Comparison of ENCODE assay signal across 22 cellular contexts in genomic region chr21:17083084-17083483, GRCh38.
"Had no signal": no experiment of that assay in that cellular context is flagged by ENCODE, and none has a peak within 500 bp of the region (broad histone marks: within the 10 kb centered on the region; RNA-seq: fewer than 3 reads in every experiment).

No MANE protein-coding gene starts in this region.

- DNase-seq: activated CD4-positive, alpha-beta T cell treated with anti-CD3 and anti-CD28 coated beads for 4 hours; activated CD8-positive, alpha-beta memory T cell treated with anti-CD3 and anti-CD28 coated beads, Interleukin-2, amount 50 U/mL, for 4 hours; activated CD8-positive, alpha-beta T cell treated with anti-CD3 and anti-CD28 coated beads for 36 hours; activated gamma-delta T cell treated with Interleukin-2 at 50 U/mL for 16 hours; activated naive CD4-positive, alpha-beta T cell treated with anti-CD3 and anti-CD28 coated beads, Interleukin-2, amount 50 U/mL, for 16 hours; activated naive CD8-positive, alpha-beta T cell treated with anti-CD3 and anti-CD28 coated beads, Interleukin-2, amount 10 ng/mL, durations not matched to agents 7 days and 5 days; activated T-cell treated with anti-CD3 and anti-CD28 coated beads, Interleukin-2, amount 50 U/mL, for 72 hours; adrenal gland; anterior cingulate cortex; cerebellar nuclear complex; MG63; MV-4-11; NCI-H1092 treated with DMSO at 0.1 percent for 48 hours; NCI-H1417 treated with DMSO at 0.1 percent for 48 hours; NCI-H1694; NCI-H2029; NCI-H2171; NCI-H2227 treated with DMSO at 0.1 percent for 48 hours; NCI-H526 treated with DMSO at 0.1 percent for 48 hours; NCI-H82; PC-3; SIG-M5 had no signal
